Comparison of ENCODE assay signal across 29 cellular contexts in genomic region chr2:235485362-235485761, GRCh38.
"Had no signal": no experiment of that assay in that cellular context is flagged by ENCODE, and none has a peak within 500 bp of the region (broad histone marks: within the 10 kb centered on the region; RNA-seq: fewer than 3 reads in every experiment).

No MANE protein-coding gene starts in this region.

- H3K27ac ChIP-seq: WERI-Rb-1 had no signal

- FAIRE-seq: TTC549 had no signal

- ATAC-seq: activated CD8-positive, alpha-beta memory T cell treated with anti-CD3 and anti-CD28 coated beads, Interleukin-2, amount 10 ng/mL, durations not matched to agents 7 days and 5 days; activated naive CD8-positive, alpha-beta T cell treated with anti-CD3 and anti-CD28 coated beads, Interleukin-2, amount 50 U/mL, for 24 hours had no signal

- H3K36me3 ChIP-seq: WERI-Rb-1 had no signal

- DNase-seq: activated CD4-positive, alpha-beta memory T cell treated with anti-CD3 and anti-CD28 coated beads, Interleukin-2, amount 10 ng/mL, durations not matched to agents 7 days and 5 days; activated CD4-positive, alpha-beta T cell treated with anti-CD3 and anti-CD28 coated beads for 1 hour; activated CD4-positive, alpha-beta T cell treated with anti-CD3 and anti-CD28 coated beads for 48 hours; activated CD4-positive, CD25-positive, alpha-beta regulatory T cell; activated CD8-positive, alpha-beta memory T cell treated with anti-CD3 and anti-CD28 coated beads for 24 hours; activated CD8-positive, alpha-beta memory T cell treated with anti-CD3 and anti-CD28 coated beads, Interleukin-2, amount 10 ng/mL, durations not matched to agents 7 days and 5 days; activated CD8-positive, alpha-beta memory T cell treated with anti-CD3 and anti-CD28 coated beads, Interleukin-2, amount 50 U/mL, for 48 hours; activated effector memory CD4-positive, alpha-beta T cell treated with Interleukin-2 at 50 U/mL for 16 hours; activated naive CD4-positive, alpha-beta T cell treated with anti-CD3 and anti-CD28 coated beads, Interleukin-2, amount 10 ng/mL, durations not matched to agents 7 days and 5 days; activated naive CD8-positive, alpha-beta T cell treated with anti-CD3 and anti-CD28 coated beads, Interleukin-2, amount 50 U/mL, for 24 hours; activated T-cell treated with anti-CD3 and anti-CD28 coated beads, Interleukin-2, amount 50 U/mL, for 48 hours; anterior cingulate cortex; central memory CD4-positive, alpha-beta T cell; Karpas-422; KBM-7; NCI-H1105; NCI-H1417 treated with DMSO at 0.1 percent for 48 hours; NCI-H187 treated with DMSO at 0.1 percent for 48 hours; NCI-H2081; NCI-H2171 treated with DMSO at 0.1 percent for 48 hours; NCI-H2227 treated with DMSO at 0.1 percent for 48 hours; NCI-H446 treated with DMSO at 0.1 percent for 48 hours; NCI-H524; NCI-H69; Right ventricle myocardium superior; SW 1271; T1000; WERI-Rb-1 had no signal
